ENCODE assay signal across 20 cellular contexts in the genomic region with DNA sequence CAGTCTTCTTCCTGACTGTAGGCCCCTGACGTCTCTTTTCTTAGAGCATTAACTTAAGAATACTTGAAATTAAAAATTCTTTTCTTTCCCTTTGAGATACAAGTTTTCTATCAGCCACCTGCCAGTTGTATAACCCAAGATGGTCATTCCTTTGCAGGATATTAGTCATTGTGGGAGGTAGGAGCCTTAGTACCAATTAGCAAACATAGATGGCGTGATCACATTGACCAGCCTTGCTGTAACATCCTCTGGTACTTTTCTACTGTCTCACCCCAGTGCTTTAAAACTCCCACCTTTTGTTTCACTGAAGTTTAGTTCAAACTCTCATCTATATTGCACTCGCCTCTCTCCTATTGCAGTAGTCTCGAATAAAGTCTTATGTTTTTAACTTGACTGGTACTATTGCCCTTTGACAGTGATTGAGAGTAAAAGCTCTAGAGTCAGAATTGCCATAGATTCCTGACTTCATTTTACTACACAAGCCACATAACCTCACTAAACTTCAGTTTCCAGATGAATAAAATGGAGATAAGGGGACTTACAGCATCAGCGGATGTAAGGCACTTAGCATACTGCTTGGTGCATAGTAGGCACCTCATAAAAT.
"Had no signal": no experiment of that assay in that cellular context is flagged by ENCODE, and none has a peak within 500 bp of the region (broad histone marks: within the 10 kb centered on the region; RNA-seq: fewer than 3 reads in every experiment).

No MANE protein-coding gene starts in this region.

- ATAC-seq: activated naive CD8-positive, alpha-beta T cell treated with anti-CD3 and anti-CD28 coated beads, Interleukin-2, amount 50 U/mL, for 24 hours; left lung; stimulated activated memory B cell treated with anti-CD40 and anti-IgM and Interleukin-4, amounts not matched to agents 10 μg/mL and 1 μg/mL and 100 μg/mL, for 72 hours had no signal

- H3K4me1 Mint-ChIP-seq: activated naive CD8-positive, alpha-beta T cell treated with anti-CD3 and anti-CD28 coated beads, Interleukin-2, amount 50 U/mL, for 24 hours; brain had no signal

- H3K4me1 ChIP-seq: colonic mucosa, left lung, sigmoid colon, testis, upper lobe of left lung had no signal

- H3K9me3 Mint-ChIP-seq: activated naive CD8-positive, alpha-beta T cell treated with anti-CD3 and anti-CD28 coated beads, Interleukin-2, amount 50 U/mL, for 24 hours; activated T-helper 2 cell treated with anti-CD3 and anti-CD28 coated beads, Interferon-gamma antibody, Interleukin-2, Interleukin-4, amounts not matched to agents 10 μg/mL and 5 μg/mL and 100 μg/mL, durations not matched to agents 14 hours and 24 hours and 36 hours; central memory CD8-positive, alpha-beta T cell had no signal

- H3K27ac ChIP-seq: colonic mucosa, left lung, sigmoid colon, testis, upper lobe of left lung, WERI-Rb-1 had no signal

- H3K27me3 ChIP-seq: colonic mucosa, left lung, sigmoid colon, testis, upper lobe of left lung had no signal

- DNase-seq: activated CD4-positive, alpha-beta memory T cell treated with anti-CD3 and anti-CD28 coated beads for 36 hours; activated naive CD4-positive, alpha-beta T cell treated with anti-CD3 and anti-CD28 coated beads for 36 hours; activated naive CD8-positive, alpha-beta T cell treated with anti-CD3 and anti-CD28 coated beads, Interleukin-2, amount 50 U/mL, for 24 hours; activated T-cell treated with anti-CD3 and anti-CD28 coated beads for 4 hours; anterior cingulate cortex; colonic mucosa; erythroblast; head of caudate nucleus; left lung; occipital lobe; posterior cingulate gyrus; sigmoid colon; stimulated activated CD4-positive, alpha-beta T cell treated with anti-CD3 and anti-CD28 coated beads, Interleukin-4, amount 100 ng/mL, for 24 hours; testis; upper lobe of left lung; WERI-Rb-1 had no signal

- H3K27ac Mint-ChIP-seq: activated CD4-positive, alpha-beta memory T cell treated with anti-CD3 and anti-CD28 coated beads for 36 hours; activated naive CD4-positive, alpha-beta T cell treated with anti-CD3 and anti-CD28 coated beads for 36 hours; activated naive CD8-positive, alpha-beta T cell treated with anti-CD3 and anti-CD28 coated beads, Interleukin-2, amount 50 U/mL, for 24 hours; activated T-helper 2 cell treated with anti-CD3 and anti-CD28 coated beads, Interferon-gamma antibody, Interleukin-2, Interleukin-4, amounts not matched to agents 10 μg/mL and 5 μg/mL and 100 μg/mL, durations not matched to agents 14 hours and 24 hours and 36 hours; brain; stimulated activated memory B cell treated with anti-CD40 and anti-IgM and Interleukin-4, amounts not matched to agents 10 μg/mL and 1 μg/mL and 100 μg/mL, for 72 hours had no signal

- H3K27me3 Mint-ChIP-seq: activated CD4-positive, alpha-beta memory T cell treated with anti-CD3 and anti-CD28 coated beads for 36 hours; activated naive CD8-positive, alpha-beta T cell treated with anti-CD3 and anti-CD28 coated beads, Interleukin-2, amount 50 U/mL, for 24 hours; brain; central memory CD8-positive, alpha-beta T cell; stimulated activated memory B cell treated with anti-CD40 and anti-IgM and Interleukin-4, amounts not matched to agents 10 μg/mL and 1 μg/mL and 100 μg/mL, for 72 hours had no signal

- H3K36me3 ChIP-seq: colonic mucosa, WERI-Rb-1 had no signal

- H3K4me3 ChIP-seq: colonic mucosa, left lung, sigmoid colon, testis, upper lobe of left lung had no signal

- H3K4me3 Mint-ChIP-seq: activated CD4-positive, alpha-beta memory T cell treated with anti-CD3 and anti-CD28 coated beads for 36 hours; activated naive CD4-positive, alpha-beta T cell treated with anti-CD3 and anti-CD28 coated beads for 36 hours; activated naive CD8-positive, alpha-beta T cell treated with anti-CD3 and anti-CD28 coated beads, Interleukin-2, amount 50 U/mL, for 24 hours; brain; central memory CD8-positive, alpha-beta T cell; stimulated activated memory B cell treated with anti-CD40 and anti-IgM and Interleukin-4, amounts not matched to agents 10 μg/mL and 1 μg/mL and 100 μg/mL, for 72 hours had no signal

- H3K9me3 ChIP-seq: colonic mucosa, left lung, sigmoid colon, testis, upper lobe of left lung had no signal
